Comparison of ENCODE assay signal across 8 cellular contexts in the genomic region with DNA sequence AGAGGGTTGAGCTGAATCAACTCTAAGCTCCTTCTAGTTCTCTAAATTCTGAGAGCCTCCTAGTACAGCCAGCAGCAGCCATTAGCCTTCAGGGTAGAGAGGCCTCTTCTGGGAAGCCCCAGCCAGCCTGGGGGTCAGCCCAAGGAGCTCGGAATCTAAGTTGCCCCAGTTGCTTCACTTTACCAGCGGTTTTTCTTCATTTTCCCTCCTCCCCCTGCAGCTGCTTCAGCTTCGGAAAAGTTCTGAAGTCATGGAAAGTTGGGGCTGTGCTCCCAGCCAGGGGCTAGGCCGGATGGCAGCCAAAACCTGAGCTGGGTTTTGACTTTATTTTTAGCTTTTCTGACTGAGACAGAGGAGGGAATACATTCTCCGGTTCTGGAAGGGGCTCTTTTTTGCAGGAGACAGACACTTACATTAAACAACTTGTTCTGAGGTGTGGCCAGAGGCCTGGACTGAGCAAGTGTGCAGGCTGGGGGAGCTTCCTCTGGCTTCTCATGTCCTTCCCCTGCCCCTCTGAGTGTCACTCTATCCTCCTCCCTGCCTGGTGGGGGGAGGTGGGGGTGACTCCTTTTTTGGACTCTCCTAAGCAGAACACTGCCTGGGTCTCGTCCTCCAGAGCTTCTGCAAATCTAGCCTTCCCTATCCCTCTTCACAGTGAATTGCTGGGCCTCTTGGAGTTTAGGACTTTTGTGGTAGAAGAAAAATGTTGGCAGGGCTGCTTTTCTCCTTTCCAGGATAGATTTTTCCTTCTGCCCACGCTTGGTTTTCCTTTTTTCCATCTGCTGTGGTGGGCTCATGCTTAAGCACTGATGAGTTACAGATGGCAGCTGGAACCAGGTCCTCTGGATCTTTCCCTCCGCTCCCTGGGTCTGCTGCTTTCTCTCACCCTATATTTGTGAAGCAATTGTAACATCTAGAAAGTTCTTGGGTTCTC. TPM values are rescaled to one million over a fixed set of nuclear protein-coding genes. Genes with fewer than 3 reads are reported as not detected.
DNase-seq lines count a peak whose midpoint lies in the region; ATAC-seq lines count a peak whose summit lies in the region.

No MANE protein-coding gene starts in this region.

- peak overlapping the region; percentile 50 for H3K4me3 Mint-ChIP-seq in dendritic cell treated with granulocyte-macrophage colony-stimulating factor and Interleukin-4, amounts not matched to agents 40 ng/mL and 50 ng/mL, for 4 days

- peaks cover 64% of the 10 kb centered on the region for H3K36me3 Mint-ChIP-seq in dendritic cell treated with granulocyte-macrophage colony-stimulating factor and Interleukin-4, amounts not matched to agents 40 ng/mL and 50 ng/mL, for 4 days (ENCODE audit: low read depth)

- H3K27me3 Mint-ChIP-seq in dendritic cell treated with granulocyte-macrophage colony-stimulating factor and Interleukin-4, amounts not matched to agents 40 ng/mL and 50 ng/mL, for 4 days: peaks cover 28% of the 10 kb centered on the region

- intact Hi-C loops in Right ventricle myocardium inferior (cut with DNase I): loop anchor here (10.0 kb wide), 1 partner anchor 536 kb away; no protein-coding TSS in a partner anchor
- intact Hi-C loops in cardiac septum (cut with DNase I): loop anchor here (1.0 to 10.0 kb wide), 3 partner anchors 14 to 536 kb away; partner anchors contain the start of gene LMNA
- intact Hi-C loops in dendritic cell treated with granulocyte-macrophage colony-stimulating factor and Interleukin-4, amounts not matched to agents 40 ng/mL and 50 ng/mL, for 4 days (cut with micrococcal nuclease): no loop called here

- no peaks in the 10 kb centered on the region for H3K9me3 ChIP-seq in mucosa of stomach (ENCODE audit: control insufficient read depth, low read length)

- H3K4me1 ChIP-seq in mucosa of stomach (ENCODE audit: control insufficient read depth, insufficient read depth, low read length): peaks cover 66% of the 10 kb centered on the region

- H3K4me1 Mint-ChIP-seq in dendritic cell treated with granulocyte-macrophage colony-stimulating factor and Interleukin-4, amounts not matched to agents 40 ng/mL and 50 ng/mL, for 4 days (ENCODE audit: low read depth): peaks cover 64% of the 10 kb centered on the region

- H3K4me3 ChIP-seq in mucosa of stomach (ENCODE audit: low read length): no peak overlapping the region

- DNase-seq in Right ventricle myocardium inferior (ENCODE audit: missing footprints): peak; percentile 67
- no peak for DNase-seq in cardiac septum (ENCODE audit: low spot score)
- DNase-seq in NCI-H2081 (lab: John Stamatoyannopoulos, UW): no peak

- H3K27me3 ChIP-seq in mucosa of stomach (ENCODE audit: control insufficient read depth, insufficient read depth, low read length): no peaks in the 10 kb centered on the region

- peak overlapping the region; percentile 95 for H3K27ac Mint-ChIP-seq in dendritic cell treated with granulocyte-macrophage colony-stimulating factor and Interleukin-4, amounts not matched to agents 40 ng/mL and 50 ng/mL, for 4 days

- peaks cover 5% of the 10 kb centered on the region for H3K36me3 ChIP-seq in mucosa of stomach (ENCODE audit: control insufficient read depth, insufficient read depth, low read length)

- no peaks in the 10 kb centered on the region for H3K9me3 Mint-ChIP-seq in dendritic cell treated with granulocyte-macrophage colony-stimulating factor and Interleukin-4, amounts not matched to agents 40 ng/mL and 50 ng/mL, for 4 days

- ATAC-seq in Right ventricle myocardium inferior (peak; percentile 14), GM21717 (IDR thresholded peaks at IDR 0.05; ENCODE audit: unreplicated experiment) (no peak), HG03196 (IDR thresholded peaks at IDR 0.05; ENCODE audit: unreplicated experiment) (no peak), GM18517 (IDR thresholded peaks at IDR 0.05; ENCODE audit: unreplicated experiment) (no peak)

- peak overlapping the region; percentile 67 for H3K9ac ChIP-seq in mucosa of stomach (ENCODE audit: low read length)

RNA-seq across cellular contexts. Expression of gene LMNA, which starts 14.5 kb away (rescaled TPM):
- total RNA-seq in Right ventricle myocardium inferior (288 TPM), cardiac septum (298 TPM)

RNA-seq across cellular contexts. Expression of gene SEMA4A, which starts 24.4 kb away (rescaled TPM):
- 2.2 TPM for total RNA-seq in Right ventricle myocardium inferior
- 2.7 TPM for total RNA-seq in cardiac septum

RNA-seq across cellular contexts. Expression of gene MEX3A, which starts 46.8 kb away (rescaled TPM):
- total RNA-seq in Right ventricle myocardium inferior: 0.24 TPM
- total RNA-seq in cardiac septum: 0.24 TPM
